1 cellular context compared by ENCODE assay signal in genomic region chr3:184168363-184169120, GRCh38.
TF ChIP-seq lines count a peak whose summit lies in the region.

No MANE protein-coding gene starts in this region.

TF ChIP-seq in GM23338, 12 proteins besides CTCF, POLR2A, EP300 and RAD21 (continued from another document):
- no peak for TF ChIP-seq ZNF462 (CRISPR knock-in tag; IDR thresholded peaks at IDR 0.05)
- TF ChIP-seq JUNB (IDR thresholded peaks at IDR 0.05; ENCODE audit: unreplicated experiment): no peak
TF ChIP-seq in GM23338: peak in this region for 0.
